1 cellular context compared by ENCODE assay signal in genomic region chr4:139689093-139689722, GRCh38.
TF ChIP-seq lines count a peak whose summit lies in the region.

No MANE protein-coding gene starts in this region.

TF ChIP-seq in HepG2, 621 proteins besides CTCF, POLR2A, EP300 and RAD21 (continued from another document and continues in another):
- TF ChIP-seq ZBED4 (CRISPR knock-in tag; IDR thresholded peaks at IDR 0.05; ENCODE audit: borderline replicate concordance) (peak; percentile 77; the same call in 1 of the 2 replicates), ZNF547 (CRISPR knock-in tag; IDR thresholded peaks at IDR 0.05) (no peak), KLF13 (CRISPR knock-in tag; IDR thresholded peaks at IDR 0.05) (no peak), TCF12 (IDR thresholded peaks at IDR 0.05) (no peak), TCF12 (CRISPR knock-in tag; IDR thresholded peaks at IDR 0.05) (no peak), ZNF83 (CRISPR knock-in tag; IDR thresholded peaks at IDR 0.05; ENCODE audit: borderline replicate concordance) (no peak), SMAD9 (CRISPR knock-in tag; IDR thresholded peaks at IDR 0.05) (no peak), ZSCAN12 (CRISPR knock-in tag; IDR thresholded peaks at IDR 0.05) (no peak), POLR2AphosphoS5 (IDR thresholded peaks at IDR 0.05; ENCODE audit: low read depth, low read length) (peak; percentile 69), DNMT3B (CRISPR knock-in tag; conservative IDR thresholded peaks at IDR 0.05) (no peak), HMGA1 (CRISPR knock-in tag; conservative IDR thresholded peaks at IDR 0.05) (no peak), TBP (CRISPR knock-in tag; IDR thresholded peaks at IDR 0.05) (no peak), ZNF446 (CRISPR knock-in tag; IDR thresholded peaks at IDR 0.05) (no peak), RCOR2 (CRISPR knock-in tag; IDR thresholded peaks at IDR 0.05) (peak; percentile 94), RNF2 (conservative IDR thresholded peaks at IDR 0.05; ENCODE audit: low read depth) (no peak), ZFP36L2 (CRISPR knock-in tag; IDR thresholded peaks at IDR 0.05) (no peak), ZNF260 (CRISPR knock-in tag; IDR thresholded peaks at IDR 0.05; ENCODE audit: borderline replicate concordance, low read depth) (no peak), JUND (CRISPR knock-in tag; IDR thresholded peaks at IDR 0.05) (peak; percentile 95), IRX3 (CRISPR knock-in tag; IDR thresholded peaks at IDR 0.05; ENCODE audit: borderline replicate concordance, low read depth) (no peak), ZMYM2 (CRISPR knock-in tag; IDR thresholded peaks at IDR 0.05) (peak; percentile 89), ZFYVE20 (CRISPR knock-in tag; IDR thresholded peaks at IDR 0.05; ENCODE audit: borderline replicate concordance, low read depth) (no peak), ZNF10 (CRISPR knock-in tag; IDR thresholded peaks at IDR 0.05; ENCODE audit: borderline replicate concordance, low read depth) (no peak), IKZF4 (CRISPR knock-in tag; IDR thresholded peaks at IDR 0.05; ENCODE audit: borderline replicate concordance, low read depth, not compliant biosample characterization) (no peak), ZNF674 (CRISPR knock-in tag; IDR thresholded peaks at IDR 0.05; ENCODE audit: low read depth) (no peak), SNAPC2 (CRISPR knock-in tag; IDR thresholded peaks at IDR 0.05) (no peak), ZNF501 (CRISPR knock-in tag; IDR thresholded peaks at IDR 0.05) (peak; percentile 54), TCF7L2 (IDR thresholded peaks at IDR 0.05; ENCODE audit: low read depth, low read length) (no peak), TFE3 (CRISPR knock-in tag; IDR thresholded peaks at IDR 0.05) (peak; percentile 53; the same call in 1 of the 2 replicates), TRAFD1 (CRISPR knock-in tag; IDR thresholded peaks at IDR 0.05; ENCODE audit: borderline replicate concordance) (no peak), CBX5 (CRISPR knock-in tag; IDR thresholded peaks at IDR 0.05; ENCODE audit: borderline replicate concordance) (peak; percentile 77; the same call in 1 of the 2 replicates), CCAR2 (optimal IDR thresholded peaks at IDR 0.05; ENCODE audit: low read depth, low read length) (no peak), ATF4 (CRISPR knock-in tag; IDR thresholded peaks at IDR 0.05) (peak in 1 of 2 experiments; percentile 76; a peak in 2 of 4 replicates), BRCA1 (CRISPR knock-in tag; IDR thresholded peaks at IDR 0.05) (no peak), ZNF563 (CRISPR knock-in tag; IDR thresholded peaks at IDR 0.05) (no peak), GABPA (IDR thresholded peaks at IDR 0.05; ENCODE audit: low read depth, low read length) (no peak), GABPA (CRISPR knock-in tag; IDR thresholded peaks at IDR 0.05; ENCODE audit: low read depth) (peak; percentile 67; the same call in 1 of the 2 replicates), DR1 (CRISPR knock-in tag; IDR thresholded peaks at IDR 0.05) (no peak), ATF5 (CRISPR knock-in tag; IDR thresholded peaks at IDR 0.05; ENCODE audit: low read depth) (no peak), ZNF326 (CRISPR knock-in tag; IDR thresholded peaks at IDR 0.05; ENCODE audit: borderline replicate concordance) (no peak), IRF9 (CRISPR knock-in tag; IDR thresholded peaks at IDR 0.05; ENCODE audit: borderline replicate concordance) (peak; percentile 53; the same call in 1 of the 2 replicates), SMARCE1 (IDR thresholded peaks at IDR 0.05; ENCODE audit: borderline replicate concordance) (peak; percentile 82), NFATC3 (CRISPR knock-in tag; IDR thresholded peaks at IDR 0.05) (no peak), BCLAF1 (IDR thresholded peaks at IDR 0.05) (no peak), ZNF639 (CRISPR knock-in tag; conservative IDR thresholded peaks at IDR 0.05) (no peak), KAT7 (CRISPR knock-in tag; IDR thresholded peaks at IDR 0.05; ENCODE audit: borderline replicate concordance) (no peak; the same call in 1 of the 2 replicates), AGO2 (optimal IDR thresholded peaks at IDR 0.05; ENCODE audit: low read depth, low read length) (no peak), E2F1 (CRISPR knock-in tag; IDR thresholded peaks at IDR 0.05) (no peak), NFE2L2 (IDR thresholded peaks at IDR 0.05; ENCODE audit: low read length) (no peak), HINFP (CRISPR knock-in tag; IDR thresholded peaks at IDR 0.05; ENCODE audit: low read depth) (no peak)
